18 cellular contexts compared by ENCODE assay signal in the genomic region with DNA sequence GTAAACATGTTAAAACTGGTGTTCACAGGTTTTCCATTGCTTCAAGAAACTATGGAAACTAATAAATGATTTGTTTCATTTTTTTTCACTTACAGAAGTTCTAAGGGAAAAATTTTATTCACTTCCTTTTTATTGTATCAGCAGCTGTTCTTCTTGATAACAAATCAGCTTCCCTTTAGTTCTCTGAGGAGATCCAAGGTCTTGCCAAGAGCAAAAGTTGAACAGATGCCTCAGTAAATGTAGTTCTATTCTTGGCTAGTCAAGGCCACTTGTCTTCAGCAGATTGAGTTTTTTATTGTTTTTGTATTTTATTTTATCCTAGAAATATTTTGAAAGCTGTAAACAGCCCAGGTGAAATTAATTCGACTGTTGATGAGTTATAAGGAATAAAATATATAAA.
"Had no signal": no experiment of that assay in that cellular context is flagged by ENCODE, and none has a peak within 500 bp of the region (broad histone marks: within the 10 kb centered on the region; RNA-seq: fewer than 3 reads in every experiment).

No MANE protein-coding gene starts in this region.

- H3K36me3 ChIP-seq: esophagus squamous epithelium, gastroesophageal sphincter, left ventricle myocardium inferior, lower lobe of right lung, neural progenitor cell, pancreas had no signal

- H3K27me3 ChIP-seq: esophagus squamous epithelium, gastroesophageal sphincter, neural progenitor cell, pancreas had no signal

- H3K4me3 ChIP-seq: esophagus squamous epithelium, gastroesophageal sphincter, left ventricle myocardium inferior, lower lobe of right lung, neural progenitor cell, pancreas had no signal

- ATAC-seq: gastroesophageal sphincter, left cardiac atrium, lower lobe of right lung, right cardiac atrium had no signal

- H3K27ac ChIP-seq: esophagus squamous epithelium, gastroesophageal sphincter, left ventricle myocardium inferior, lower lobe of right lung, neural progenitor cell, pancreas had no signal

- DNase-seq: dermis blood vessel endothelial cell; esophagus squamous epithelium; foreskin fibroblast; glutamatergic neuron; immature natural killer cell; kidney; left cardiac atrium; left ventricle myocardium inferior; lower lobe of right lung; nucleus accumbens; right cardiac atrium; small intestine; stimulated activated CD4-positive, alpha-beta T cell treated with anti-CD3 and anti-CD28 coated beads, Interleukin-2, amount 100 ng/mL, for 48 hours; stimulated activated naive CD4-positive, alpha-beta T cell treated with Interleukin-2 at 50 U/mL for 16 hours; trophoblast cell had no signal
